8 cellular contexts compared by ENCODE assay signal in the genomic region with DNA sequence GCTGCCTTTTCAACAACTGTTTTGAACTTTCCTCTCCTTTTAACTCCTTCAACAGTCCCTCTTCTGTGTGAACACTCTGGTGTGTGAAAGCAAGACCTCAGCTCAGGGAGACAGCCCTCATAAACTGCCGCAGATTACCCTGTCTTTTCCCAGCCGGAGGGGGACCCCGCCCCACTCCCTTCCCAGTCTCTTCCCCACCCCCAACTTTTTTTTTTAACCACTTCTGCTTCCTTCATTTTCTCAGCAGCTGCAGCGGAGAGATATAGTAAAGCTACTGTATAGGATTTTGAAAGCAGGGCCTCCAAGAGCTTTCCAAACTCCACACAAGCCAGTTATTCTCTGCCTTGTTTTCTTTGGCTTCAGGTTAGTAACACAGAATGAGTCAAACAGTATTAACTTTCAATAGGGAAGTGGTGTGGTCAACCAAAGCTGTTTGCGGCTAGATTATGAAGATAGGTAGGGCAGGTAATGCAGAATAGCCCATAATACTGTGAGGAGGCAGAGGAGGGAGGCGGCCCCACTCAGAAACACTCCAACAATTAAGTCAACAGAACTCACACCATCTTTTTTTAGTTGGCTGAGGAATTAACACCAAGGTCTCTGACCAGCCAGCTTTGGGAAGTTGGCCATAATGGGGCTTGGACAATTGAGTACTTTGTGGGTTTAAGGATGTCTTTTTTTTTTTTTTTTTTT.
DNase-seq lines count a peak whose midpoint lies in the region; ATAC-seq lines count a peak whose summit lies in the region.

No MANE protein-coding gene starts in this region.

- ATAC-seq in GM21360 (IDR thresholded peaks at IDR 0.05; ENCODE audit: unreplicated experiment) (peak; percentile 90), HG03558 (IDR thresholded peaks at IDR 0.05; ENCODE audit: extremely low read depth, unreplicated experiment) (peak; percentile 79), esophagus mucosa (peak; percentile 74)

- DNase-seq in EL: peak; percentile 58
- peak; percentile 37 for DNase-seq in T1000 (lab: John Stamatoyannopoulos, UW)
- peak; percentile 77 for DNase-seq in skeletal muscle cell (ENCODE audit: low read depth)
- DNase-seq in NCI-H748 treated with DMSO at 0.1 percent for 48 hours (lab: John Stamatoyannopoulos, UW): no peak
- no peak for DNase-seq in cerebellar cortex (ENCODE audit: low spot score)

- H3K4me3 ChIP-seq in skeletal muscle cell (ENCODE audit: low read depth, low read length): no peak overlapping the region

Comparison
In these comparisons a context has a peak if more than half of its experiments do, and no peak if none do; other contexts are left out.
1. DNase-seq: peak in EL (single experiment), T1000 (single experiment) and skeletal muscle cell (single experiment); none in NCI-H748 treated with DMSO at 0.1 percent for 48 hours (single experiment) and cerebellar cortex (single experiment).
2. Peak in every context shown above with its lines, with median percentiles within 50 percentile points of each other: ATAC-seq.